In genomic region chr17:73546770-73547345, GRCh38 we compare ENCODE assay signal across 8 cellular contexts.
DNase-seq lines count a peak whose midpoint lies in the region; ATAC-seq and TF ChIP-seq lines count a peak whose summit lies in the region.

No MANE protein-coding gene starts in this region.

- H3K79me2 ChIP-seq in Loucy (ENCODE audit: insufficient read depth, low read length), result peaks cover 37% of the 10 kb centered on the region; the same call in 1 of the 2 replicates

- DNase-seq in NCI-H1436 (lab: John Stamatoyannopoulos, UW), result peak; percentile 23
- DNase-seq in NCI-H1436 treated with DMSO at 0.1 percent for 48 hours (lab: John Stamatoyannopoulos, UW), result no peak
- peak; percentile 16 for DNase-seq in activated CD4-positive, alpha-beta T cell treated with anti-CD3 and anti-CD28 coated beads, Interleukin-2, amount 50 U/mL, for 1 hour
- DNase-seq in left lung, result peak; percentile 68 to 89
- DNase-seq in HCEC 1CT, result no peak
- no peak for DNase-seq in ACHN

- ATAC-seq in left lung (peak; percentile 86), HG02678 (IDR thresholded peaks at IDR 0.05; ENCODE audit: unreplicated experiment) (no peak)

- in situ Hi-C loops in ACHN (cut with HindIII; ENCODE audit: low pct_ligation_motif_present, low pct_unique_long_range_greater_than_20kb, low sequenced_read_pairs), result no loop called here

- intact Hi-C loops in left lung (cut with DNase I), result no loop called here

- H3K27me3 ChIP-seq in Loucy (ENCODE audit: insufficient read depth, low read length, poor library complexity, severe bottlenecking) (no peaks in the 10 kb centered on the region), left lung (peaks cover 0 to 20% of the 10 kb centered on the region in 2 donors)

- no peaks in the 10 kb centered on the region for H4K20me1 ChIP-seq in Loucy (ENCODE audit: insufficient read depth, low read length, poor library complexity, severe bottlenecking)

- no peak for TF ChIP-seq CTCF in Loucy (conservative IDR thresholded peaks at IDR 0.05; ENCODE audit: low read length)
- TF ChIP-seq CTCF in left lung (IDR thresholded peaks at IDR 0.05), result no peak

- H3K36me3 ChIP-seq in Loucy (ENCODE audit: insufficient read depth, low read length) (peaks cover 2% of the 10 kb centered on the region; the same call in 1 of the 2 replicates), left lung (no peaks in the 10 kb centered on the region)

- no peak overlapping the region for H3K4me2 ChIP-seq in Loucy (ENCODE audit: low read depth, low read length, poor library complexity, severe bottlenecking)

- H3K27ac ChIP-seq in left lung, result no peak overlapping the region

- H3K4me3 ChIP-seq in Loucy (ENCODE audit: low read length, poor library complexity, severe bottlenecking), result no peak overlapping the region
- no peak overlapping the region for H3K4me3 ChIP-seq in left lung

- no peaks in the 10 kb centered on the region for H3F3A ChIP-seq in Loucy (ENCODE audit: low read depth)

- H3K9ac ChIP-seq in Loucy (ENCODE audit: low read depth, low read length, poor library complexity, severe bottlenecking), result peak overlapping the region; percentile 19

- H3K4me1 ChIP-seq in Loucy (ENCODE audit: insufficient read depth, low read length, poor library complexity, severe bottlenecking), result peaks cover 41% of the 10 kb centered on the region
- peaks cover 0 to 8% of the 10 kb centered on the region in 2 donors for H3K4me1 ChIP-seq in left lung

- H2AFZ ChIP-seq in Loucy (ENCODE audit: low read length), result no peak overlapping the region

- no peaks in the 10 kb centered on the region for H3K9me2 ChIP-seq in Loucy (replicated peaks; ENCODE audit: low read depth, low read length)

- H3K9me3 ChIP-seq in Loucy (ENCODE audit: insufficient read depth, low read depth, low read length) (no peaks in the 10 kb centered on the region), left lung (no peaks in the 10 kb centered on the region)

Comparison
In these comparisons a context has a peak if more than half of its experiments do, and no peak if none do; other contexts are left out.
1. DNase-seq: peak in NCI-H1436 (single experiment), activated CD4-positive, alpha-beta T cell treated with anti-CD3 and anti-CD28 coated beads, Interleukin-2, amount 50 U/mL, for 1 hour (single experiment) and left lung (2 of 2); none in NCI-H1436 treated with DMSO at 0.1 percent for 48 hours (single experiment), HCEC 1CT (single experiment) and ACHN (single experiment).